In genomic region chr19:46494936-46495788, GRCh38 we compare ENCODE assay signal across 10 cellular contexts. TPM values are rescaled to one million over a fixed set of nuclear protein-coding genes. Genes with fewer than 3 reads are reported as not detected.
DNase-seq lines count a peak whose midpoint lies in the region; ATAC-seq and TF ChIP-seq lines count a peak whose summit lies in the region.
"Had no signal": no experiment of that assay in that cellular context is flagged by ENCODE, and none has a peak within 500 bp of the region (broad histone marks: within the 10 kb centered on the region; RNA-seq: fewer than 3 reads in every experiment).

No MANE protein-coding gene starts in this region.

- H3K36me3 ChIP-seq in A673 (ENCODE audit: insufficient read depth, low read length, poor library complexity, severe bottlenecking) (no peaks in the 10 kb centered on the region), HUES64 (ENCODE audit: insufficient read depth, low read length) (no peaks in the 10 kb centered on the region), neural progenitor cell (no peaks in the 10 kb centered on the region)

- H3K27ac ChIP-seq in A673 (ENCODE audit: low read depth, low read length, poor library complexity, severe bottlenecking) (peak overlapping the region; percentile 54), HUES64 (ENCODE audit: low read depth, low read length) (no peak overlapping the region), neural progenitor cell (no peak overlapping the region)

- no peaks in the 10 kb centered on the region for H3K79me2 ChIP-seq in neural progenitor cell (ENCODE audit: low read depth)

- ATAC-seq in HG03354 (IDR thresholded peaks at IDR 0.05; ENCODE audit: poor library complexity, severe bottlenecking, unreplicated experiment) (no peak), GM19455 (IDR thresholded peaks at IDR 0.05; ENCODE audit: unreplicated experiment) (no peak), HG02588 (IDR thresholded peaks at IDR 0.05; ENCODE audit: unreplicated experiment) (no peak), HG03469 (IDR thresholded peaks at IDR 0.05; ENCODE audit: unreplicated experiment) (no peak)

- no peak overlapping the region for H3K9ac ChIP-seq in HUES64 (ENCODE audit: low read depth, low read length)
- no peak overlapping the region for H3K9ac ChIP-seq in neural progenitor cell

- H2AFZ ChIP-seq in neural progenitor cell (replicated peaks) = no peak overlapping the region

- peak overlapping the region; percentile 71 for H3K4me3 Mint-ChIP-seq in endothelial cell (ENCODE audit: unreplicated experiment)
- H3K4me3 Mint-ChIP-seq in neural progenitor cell = peak overlapping the region; percentile 77

- CTCF ChIA-PET in A673 (lab: Charles Lee) = interaction anchor here (0.6 kb wide), 1 partner anchor 193 kb away, joined by 4 read pairs; no protein-coding TSS in a partner anchor

- DNase-seq in A673 (ENCODE audit: low spot score) = no peak
- DNase-seq in endothelial cell (ENCODE audit: low spot score) = no peak
- peak; percentile 31 for DNase-seq in neural progenitor cell (ENCODE audit: low spot score)
- DNase-seq: activated gamma-delta T cell treated with Interleukin-2 at 50 U/mL for 16 hours, SHP77 treated with DMSO at 0.1 percent for 48 hours had no signal

- no peaks in the 10 kb centered on the region for H4K20me1 ChIP-seq in neural progenitor cell (ENCODE audit: low read depth)

- H3K36me3 Mint-ChIP-seq in endothelial cell (ENCODE audit: low read depth, unreplicated experiment) (no peaks in the 10 kb centered on the region), neural progenitor cell (peaks cover 5% of the 10 kb centered on the region)

- H3K4me2 ChIP-seq in neural progenitor cell = peak overlapping the region; percentile 80

- H3K9me3 Mint-ChIP-seq in endothelial cell (ENCODE audit: unreplicated experiment) (no peaks in the 10 kb centered on the region), neural progenitor cell (peaks cover 4% of the 10 kb centered on the region)

- H3K4me1 Mint-ChIP-seq in endothelial cell (ENCODE audit: unreplicated experiment) = peaks cover 2% of the 10 kb centered on the region
- H3K4me1 Mint-ChIP-seq in neural progenitor cell = peaks cover 40% of the 10 kb centered on the region

- H3K27me3 ChIP-seq in A673 (replicated peaks; ENCODE audit: insufficient read depth, low read depth, low read length, poor library complexity) (no peaks in the 10 kb centered on the region), HUES64 (ENCODE audit: insufficient read depth, low read length) (peaks cover 55% of the 10 kb centered on the region), neural progenitor cell (peaks cover 52% of the 10 kb centered on the region)

- H3F3A ChIP-seq in neural progenitor cell (ENCODE audit: low read depth) = peaks cover 4% of the 10 kb centered on the region

- intact Hi-C loops in A673 (cut with micrococcal nuclease; ENCODE audit: unreplicated experiment) = no loop called here

- no peak overlapping the region for H3K27ac Mint-ChIP-seq in endothelial cell (ENCODE audit: unreplicated experiment)
- peak overlapping the region; percentile 60 for H3K27ac Mint-ChIP-seq in neural progenitor cell

- H3K27me3 Mint-ChIP-seq in endothelial cell (ENCODE audit: unreplicated experiment) = peaks cover 19% of the 10 kb centered on the region
- peaks cover 11% of the 10 kb centered on the region for H3K27me3 Mint-ChIP-seq in neural progenitor cell (ENCODE audit: insufficient read depth, low read depth)

- peaks cover 7% of the 10 kb centered on the region for H3K4me1 ChIP-seq in A673 (ENCODE audit: insufficient read depth, low read length, poor library complexity, severe bottlenecking)
- H3K4me1 ChIP-seq in HUES64 (ENCODE audit: insufficient read depth, low read length) = peaks cover 12% of the 10 kb centered on the region
- H3K4me1 ChIP-seq in neural progenitor cell = peaks cover 20% of the 10 kb centered on the region

- no peak for TF ChIP-seq CTCF in A673 (conservative IDR thresholded peaks at IDR 0.05; ENCODE audit: low read depth, low read length)
- no peak for TF ChIP-seq CTCF in endothelial cell (IDR thresholded peaks at IDR 0.05; ENCODE audit: unreplicated experiment)
- no peak for TF ChIP-seq CTCF in neural progenitor cell (IDR thresholded peaks at IDR 0.05)

- peak overlapping the region; percentile 49 for H3K4me3 ChIP-seq in A673 (ENCODE audit: low read depth, low read length, poor library complexity, severe bottlenecking)
- peak overlapping the region; percentile 59 for H3K4me3 ChIP-seq in HUES64 (ENCODE audit: low read length)
- peak overlapping the region; percentile 47 for H3K4me3 ChIP-seq in neural progenitor cell

- 61% methylated on average over 49 of the region's 49 CpGs for WGBS in HUES64

- BruUV-seq in A673 (replicated peaks; lab: Mats Ljungman, UMichigan) = no TSS peak

- H3K9me3 ChIP-seq in A673 (ENCODE audit: low read depth, low read length, poor library complexity, severe bottlenecking) (no peaks in the 10 kb centered on the region), HUES64 (ENCODE audit: insufficient read depth, low read depth, low read length) (no peaks in the 10 kb centered on the region), neural progenitor cell (ENCODE audit: low read depth) (no peaks in the 10 kb centered on the region)

- POLR2A ChIA-PET in A673 (lab: Charles Lee; ENCODE audit: low non-redundant PET) = interaction anchor here (0.7 kb wide), 1 partner anchor 111 kb away, joined by 15 read pairs; no protein-coding TSS in a partner anchor

RNA-seq across cellular contexts. Expression of gene PNMA8B, which starts 0.5 kb away (rescaled TPM):
- total RNA-seq in A673 (2021) = 0.75 and 0.81 TPM in 2 replicates
- 1.00 TPM for polyA plus RNA-seq in HUES64 (2013, experiment 1 of 2)
- 1.6 TPM for polyA plus RNA-seq in HUES64 (2013, experiment 2 of 2)
- 1.3 TPM for total RNA-seq in endothelial cell (ENCODE audit: unreplicated experiment)
- 0.09 and 3.9 TPM in 2 replicates for total RNA-seq in neural progenitor cell (ENCODE audit: low replicate concordance)

RNA-seq across cellular contexts. Expression of gene PNMA8A, which starts 23.8 kb away (rescaled TPM):
- total RNA-seq in A673 (2021) (12.8 and 15.9 TPM in 2 replicates), endothelial cell (ENCODE audit: unreplicated experiment) (12.4 TPM), neural progenitor cell (ENCODE audit: low replicate concordance) (42.5 and 43.9 TPM in 2 replicates)
- polyA plus RNA-seq in HUES64 (2013, experiment 1 of 2) = 22.9 TPM
- polyA plus RNA-seq in HUES64 (2013, experiment 2 of 2) = 26.9 TPM
